8 cellular contexts compared by ENCODE assay signal in genomic region chr13:110307697-110308376, GRCh38. TPM values are rescaled to one million over a fixed set of nuclear protein-coding genes. Genes with fewer than 3 reads are reported as not detected.
DNase-seq lines count a peak whose midpoint lies in the region; ATAC-seq and TF ChIP-seq lines count a peak whose summit lies in the region.

No MANE protein-coding gene starts in this region.

- peak overlapping the region; percentile 82 for H3K27ac ChIP-seq in RWPE1

- TF ChIP-seq CTCF in RWPE1 (conservative IDR thresholded peaks at IDR 0.05; ENCODE audit: low read depth) (no peak), fibroblast of pulmonary artery (IDR thresholded peaks at IDR 0.05; ENCODE audit: low read length, missing control alignments) (no peak)

- CTCF ChIA-PET in RWPE1 (lab: Yijun Ruan, JAX), result interaction anchor here (0.6 to 1.1 kb wide), 5 partner anchors 37 to 148 kb away, joined by 3 to 4 read pairs (median 3); no protein-coding TSS in a partner anchor

- no peak for ATAC-seq in HG03139 (IDR thresholded peaks at IDR 0.05; ENCODE audit: unreplicated experiment)

- POLR2A ChIA-PET in RWPE1 (lab: Yijun Ruan, JAX; ENCODE audit: low non-redundant PET), result interaction anchor here (1.5 kb wide), 1 partner anchor 41 kb away, joined by 3 read pairs; no protein-coding TSS in a partner anchor

- peak overlapping the region; percentile 87 for H3K4me3 ChIP-seq in fibroblast of pulmonary artery (replicated peaks; ENCODE audit: low read depth, low read length)

- DNase-seq in COR-L47 (lab: John Stamatoyannopoulos, UW) (peak; percentile 32), RWPE1 (ENCODE audit: low spot score) (no peak), fibroblast of pulmonary artery (ENCODE audit: low read depth) (no peak), occipital lobe (lab: John Stamatoyannopoulos, UW) (peak; percentile 18), dedifferentiated amniotic fluid mesenchymal stem cell (ENCODE audit: extremely low spot score) (no peak)
- DNase-seq in stimulated activated naive CD4-positive, alpha-beta T cell treated with Interleukin-2 at 50 U/mL for 16 hours (lab: John Stamatoyannopoulos, UW), result no peak
- DNase-seq in activated CD8-positive, alpha-beta memory T cell treated with anti-CD3 and anti-CD28 coated beads for 24 hours, result no peak

RNA-seq across cellular contexts. Expression of gene COL4A2, which starts 0.8 kb away (rescaled TPM):
- total RNA-seq in occipital lobe, result 56.8 TPM

RNA-seq across cellular contexts. Expression of gene COL4A1, which starts 0.9 kb away (rescaled TPM):
- 67.8 TPM for total RNA-seq in occipital lobe

Comparison
In these comparisons a context has a peak if more than half of its experiments do, and no peak if none do; other contexts are left out.
1. DNase-seq: peak in COR-L47 (single experiment) and occipital lobe (single experiment); none in RWPE1 (single experiment), fibroblast of pulmonary artery (single experiment), dedifferentiated amniotic fluid mesenchymal stem cell (single experiment), stimulated activated naive CD4-positive, alpha-beta T cell treated with Interleukin-2 at 50 U/mL for 16 hours (single experiment) and activated CD8-positive, alpha-beta memory T cell treated with anti-CD3 and anti-CD28 coated beads for 24 hours (single experiment).